Comparison of ENCODE assay signal across 2 cellular contexts in genomic region chr10:63631971-63632370, GRCh38.
TF ChIP-seq lines count a peak whose summit lies in the region.

No MANE protein-coding gene starts in this region.

TF ChIP-seq in liver, 16 proteins besides CTCF, POLR2A, EP300 and RAD21:
- TF ChIP-seq GABPA (IDR thresholded peaks at IDR 0.05 in 1 of 2, conservative IDR thresholded peaks at IDR 0.05 in 1 of 2): no peak

TF ChIP-seq in HepG2, 621 proteins besides CTCF, POLR2A, EP300 and RAD21:
- TF ChIP-seq SMC3 (IDR thresholded peaks at IDR 0.05; ENCODE audit: low read length) (no peak), GFI1 (CRISPR knock-in tag; IDR thresholded peaks at IDR 0.05; ENCODE audit: borderline replicate concordance) (no peak), RFXANK (CRISPR knock-in tag; IDR thresholded peaks at IDR 0.05) (no peak), KMT2A (CRISPR knock-in tag; IDR thresholded peaks at IDR 0.05) (no peak), GLI4 (CRISPR knock-in tag; IDR thresholded peaks at IDR 0.05; ENCODE audit: borderline replicate concordance) (no peak), SKIL (CRISPR knock-in tag; IDR thresholded peaks at IDR 0.05; ENCODE audit: borderline replicate concordance) (no peak)
